In the genomic region with DNA sequence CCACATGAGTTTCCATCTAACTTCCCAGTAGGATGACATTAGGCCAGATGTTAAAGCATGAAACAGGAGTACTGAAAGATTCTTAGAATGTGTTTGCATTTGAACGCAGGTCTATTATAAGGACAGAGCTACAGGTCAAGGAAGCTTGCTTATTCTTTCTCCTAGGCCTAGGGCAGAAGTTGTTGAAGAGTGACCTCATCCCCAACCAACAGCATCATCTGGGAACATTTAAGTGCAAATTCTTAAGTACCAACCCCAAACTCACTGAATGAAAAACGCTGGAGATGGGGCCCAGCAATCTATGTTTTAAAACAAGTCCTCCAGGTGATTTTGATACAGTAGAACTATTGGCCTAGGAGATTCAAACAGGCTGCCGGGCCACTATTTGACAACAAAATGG, we compare ENCODE assay signal across 1 cellular context.
TF ChIP-seq lines count a peak whose summit lies in the region.

No MANE protein-coding gene starts in this region.

TF ChIP-seq in GM12878, 131 proteins besides CTCF, POLR2A, EP300 and RAD21:
- no peak for TF ChIP-seq MXI1 (IDR thresholded peaks at IDR 0.05; ENCODE audit: low read depth, low read length)
- TF ChIP-seq PML (IDR thresholded peaks at IDR 0.05; ENCODE audit: low read length): no peak
- no peak for TF ChIP-seq FOXK2 (IDR thresholded peaks at IDR 0.05)
- TF ChIP-seq, protein P1, sequence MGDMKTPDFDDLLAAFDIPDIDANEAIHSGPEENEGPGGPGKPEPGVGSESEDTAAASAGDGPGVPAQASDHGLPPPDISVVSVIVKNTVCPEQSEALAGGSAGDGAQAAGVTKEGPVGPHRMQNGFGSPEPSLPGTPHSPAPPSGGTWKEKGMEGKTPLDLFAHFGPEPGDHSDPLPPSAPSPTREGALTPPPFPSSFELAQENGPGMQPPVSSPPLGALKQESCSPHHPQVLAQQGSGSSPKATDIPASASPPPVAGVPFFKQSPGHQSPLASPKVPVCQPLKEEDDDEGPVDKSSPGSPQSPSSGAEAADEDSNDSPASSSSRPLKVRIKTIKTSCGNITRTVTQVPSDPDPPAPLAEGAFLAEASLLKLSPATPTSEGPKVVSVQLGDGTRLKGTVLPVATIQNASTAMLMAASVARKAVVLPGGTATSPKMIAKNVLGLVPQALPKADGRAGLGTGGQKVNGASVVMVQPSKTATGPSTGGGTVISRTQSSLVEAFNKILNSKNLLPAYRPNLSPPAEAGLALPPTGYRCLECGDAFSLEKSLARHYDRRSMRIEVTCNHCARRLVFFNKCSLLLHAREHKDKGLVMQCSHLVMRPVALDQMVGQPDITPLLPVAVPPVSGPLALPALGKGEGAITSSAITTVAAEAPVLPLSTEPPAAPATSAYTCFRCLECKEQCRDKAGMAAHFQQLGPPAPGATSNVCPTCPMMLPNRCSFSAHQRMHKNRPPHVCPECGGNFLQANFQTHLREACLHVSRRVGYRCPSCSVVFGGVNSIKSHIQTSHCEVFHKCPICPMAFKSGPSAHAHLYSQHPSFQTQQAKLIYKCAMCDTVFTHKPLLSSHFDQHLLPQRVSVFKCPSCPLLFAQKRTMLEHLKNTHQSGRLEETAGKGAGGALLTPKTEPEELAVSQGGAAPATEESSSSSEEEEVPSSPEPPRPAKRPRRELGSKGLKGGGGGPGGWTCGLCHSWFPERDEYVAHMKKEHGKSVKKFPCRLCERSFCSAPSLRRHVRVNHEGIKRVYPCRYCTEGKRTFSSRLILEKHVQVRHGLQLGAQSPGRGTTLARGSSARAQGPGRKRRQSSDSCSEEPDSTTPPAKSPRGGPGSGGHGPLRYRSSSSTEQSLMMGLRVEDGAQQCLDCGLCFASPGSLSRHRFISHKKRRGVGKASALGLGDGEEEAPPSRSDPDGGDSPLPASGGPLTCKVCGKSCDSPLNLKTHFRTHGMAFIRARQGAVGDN (IDR thresholded peaks at IDR 0.05): no peak
- TF ChIP-seq CBFB (IDR thresholded peaks at IDR 0.05; ENCODE audit: low read depth): no peak
- TF ChIP-seq ZNF207 (IDR thresholded peaks at IDR 0.05; ENCODE audit: borderline replicate concordance): no peak
